In the genomic region with DNA sequence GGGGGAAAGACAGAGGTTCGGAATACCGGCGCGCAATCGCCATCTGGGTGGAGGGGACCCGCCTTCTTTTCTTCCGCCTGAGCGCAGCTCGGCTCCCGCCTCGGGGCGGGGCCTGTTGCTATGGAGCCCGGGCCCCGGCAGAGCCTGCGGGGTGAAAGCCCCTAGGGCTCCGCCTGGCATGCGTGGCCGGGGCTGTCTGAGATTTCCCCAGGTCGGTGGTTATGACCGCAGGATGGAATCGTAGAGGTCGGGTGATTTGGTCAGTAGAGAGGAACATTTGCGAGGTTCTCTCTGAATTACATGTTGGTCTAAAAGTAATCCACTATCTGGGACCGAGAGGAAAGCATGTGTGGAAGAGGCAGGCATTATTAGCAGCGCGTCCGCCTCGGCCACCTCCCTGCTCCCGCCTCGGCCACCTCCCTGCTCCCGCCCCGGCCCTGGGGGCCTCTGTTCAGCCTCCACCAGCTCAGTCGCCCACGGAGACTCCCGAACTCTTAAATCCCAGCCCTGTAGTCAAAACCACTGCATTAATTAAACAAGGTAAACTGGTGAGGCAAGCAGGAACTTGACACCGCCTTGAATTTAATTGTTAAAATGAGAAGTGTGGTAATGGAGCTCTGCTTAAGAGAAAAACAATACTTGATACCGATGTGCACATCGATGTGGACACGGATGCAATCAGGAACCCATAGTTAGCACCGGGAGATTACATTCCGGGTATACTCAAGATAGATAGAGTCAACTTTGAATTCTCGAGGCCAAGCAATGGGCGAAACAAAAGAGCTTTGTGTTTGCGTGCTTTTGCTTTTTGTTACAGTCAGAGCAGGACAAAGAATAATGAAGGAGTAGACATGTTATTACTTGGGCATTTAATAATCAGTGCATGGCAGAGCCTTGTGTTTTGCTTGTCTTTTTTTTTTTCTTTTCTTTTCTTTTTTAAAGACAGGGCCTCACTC, we compare ENCODE assay signal across 8 cellular contexts.
DNase-seq lines count a peak whose midpoint lies in the region; ATAC-seq and TF ChIP-seq lines count a peak whose summit lies in the region.

No MANE protein-coding gene starts in this region.

- H3K27ac ChIP-seq in 22Rv1 (peak overlapping the region; percentile 47), caudate nucleus (ENCODE audit: low read depth, low read length) (peak overlapping the region; percentile 83)

- ATAC-seq in GM18520 (IDR thresholded peaks at IDR 0.05; ENCODE audit: unreplicated experiment): peak; percentile 89
- ATAC-seq in HG03045 (IDR thresholded peaks at IDR 0.05; ENCODE audit: unreplicated experiment): peak; percentile 99

- no peak for TF ChIP-seq CTCF in 22Rv1 (IDR thresholded peaks at IDR 0.05)

- DNase-seq in NCI-H2171 (lab: John Stamatoyannopoulos, UW): peak; percentile 74
- peak; percentile 40 to 70 (median 50) for DNase-seq in activated CD4-positive, CD25-positive, alpha-beta regulatory T cell (lab: John Stamatoyannopoulos, UW)
- DNase-seq in caudate nucleus (lab: John Stamatoyannopoulos, UW): peak in 57 of 61 donors; percentile 16 to 78 (median 56)
- peak; percentile 80 for DNase-seq in iris pigment epithelial cell (ENCODE audit: low read depth)
- DNase-seq in stimulated activated CD4-positive, alpha-beta T cell treated with anti-CD3 and anti-CD28 coated beads, Interleukin-12 subunit alpha, Interleukin-12 subunit beta, amount 100 ng/mL, for 48 hours (ENCODE audit: low read depth in 2 of 3, low spot score in 1 of 3): peak; percentile 61 to 81 (median 66)

Comparison
In these comparisons a context has a peak if more than half of its experiments do, and no peak if none do; other contexts are left out.
1. Peak in every context shown above with its lines: DNase-seq, ATAC-seq and H3K27ac ChIP-seq.